In the genomic region with DNA sequence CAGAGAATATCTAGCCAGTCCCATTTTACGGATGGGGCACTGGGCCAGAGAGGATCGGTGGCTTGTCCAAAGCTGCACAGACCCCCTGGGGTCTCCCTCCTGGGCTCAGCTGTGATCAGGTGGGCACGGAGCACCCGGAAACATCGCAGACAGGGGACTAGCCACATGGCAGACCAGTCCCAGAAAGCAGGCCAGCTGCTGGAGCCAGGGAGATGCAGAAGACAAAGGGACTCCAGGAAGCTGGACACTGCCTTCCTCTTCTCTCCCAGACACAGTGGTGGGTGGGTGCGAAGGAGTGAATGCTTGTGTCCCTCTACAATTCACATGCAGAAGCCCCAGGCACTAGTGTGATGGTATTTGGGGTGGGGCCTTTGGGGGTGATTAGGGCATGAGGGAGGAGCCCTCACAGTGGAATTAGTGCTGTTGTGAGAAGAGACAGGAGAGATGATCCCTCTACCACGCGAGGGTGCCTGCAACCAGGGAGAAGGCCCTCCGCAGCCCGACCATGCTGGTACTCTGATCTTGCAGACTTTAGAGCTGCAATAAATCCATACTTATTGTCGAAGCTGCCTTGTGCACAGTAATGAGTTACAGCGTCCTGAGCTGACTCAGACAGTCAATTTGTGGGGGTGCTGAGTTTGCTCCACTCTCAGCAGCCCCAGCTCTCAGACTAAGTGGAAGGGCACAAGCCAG, we compare ENCODE assay signal across 15 cellular contexts.
DNase-seq lines count a peak whose midpoint lies in the region; ATAC-seq and TF ChIP-seq lines count a peak whose summit lies in the region.
"Had no signal": no experiment of that assay in that cellular context is flagged by ENCODE, and none has a peak within 500 bp of the region (broad histone marks: within the 10 kb centered on the region; RNA-seq: fewer than 3 reads in every experiment).

No MANE protein-coding gene starts in this region.

- peaks cover 18% of the 10 kb centered on the region for H3K4me1 Mint-ChIP-seq in HFFc6 (ENCODE audit: low read depth)
- no peaks in the 10 kb centered on the region for H3K4me1 Mint-ChIP-seq in activated CD4-positive, alpha-beta T cell treated with anti-CD3 and anti-CD28 coated beads for 36 hours
- H3K4me1 Mint-ChIP-seq: activated naive CD8-positive, alpha-beta T cell treated with anti-CD3 and anti-CD28 coated beads for 36 hours; memory B cell had no signal

- H3K4me3 Mint-ChIP-seq in HFFc6, result peak overlapping the region; percentile 39; the same call in 1 of the 2 replicates
- no peak overlapping the region for H3K4me3 Mint-ChIP-seq in activated CD4-positive, alpha-beta T cell treated with anti-CD3 and anti-CD28 coated beads for 36 hours
- H3K4me3 Mint-ChIP-seq: activated naive CD8-positive, alpha-beta T cell treated with anti-CD3 and anti-CD28 coated beads for 36 hours; memory B cell had no signal

- in situ Hi-C loops in ACHN (cut with HindIII; ENCODE audit: low pct_ligation_motif_present, low pct_unique_long_range_greater_than_20kb, low sequenced_read_pairs), result no loop called here

- peaks cover 12% of the 10 kb centered on the region; the same call in 1 of the 2 replicates for H3K27me3 Mint-ChIP-seq in HFFc6 (ENCODE audit: insufficient read depth)
- no peaks in the 10 kb centered on the region for H3K27me3 Mint-ChIP-seq in activated CD4-positive, alpha-beta T cell treated with anti-CD3 and anti-CD28 coated beads for 36 hours
- H3K27me3 Mint-ChIP-seq: activated naive CD8-positive, alpha-beta T cell treated with anti-CD3 and anti-CD28 coated beads for 36 hours had no signal

- peak overlapping the region in 2 of 4 donors; percentile 4 to 51 for H3K27ac ChIP-seq in gastroesophageal sphincter
- H3K27ac ChIP-seq: colonic mucosa had no signal

- peak; percentile 56 for DNase-seq in Ammon's horn (ENCODE audit: low spot score)
- no peak for DNase-seq in HFFc6
- DNase-seq in occipital lobe (lab: John Stamatoyannopoulos, UW), result peak; percentile 58
- DNase-seq in islet precursor cell, result no peak
- no peak for DNase-seq in NCI-H1048 (lab: John Stamatoyannopoulos, UW)
- DNase-seq in activated CD4-positive, alpha-beta T cell treated with anti-CD3 and anti-CD28 coated beads for 36 hours, result no peak
- no peak for DNase-seq in ACHN
- DNase-seq: activated naive CD8-positive, alpha-beta T cell treated with anti-CD3 and anti-CD28 coated beads for 36 hours; colonic mucosa; stimulated activated CD4-positive, alpha-beta T cell treated with anti-CD3 and anti-CD28 coated beads, Interleukin-2, amount 100 ng/mL, for 24 hours had no signal

- TF ChIP-seq POLR2A in gastroesophageal sphincter (IDR thresholded peaks at IDR 0.05), result no peak

- TF ChIP-seq CTCF in HFFc6 (IDR thresholded peaks at IDR 0.05), result no peak
- no peak for TF ChIP-seq CTCF in gastroesophageal sphincter (IDR thresholded peaks at IDR 0.05)

- POLR2A ChIA-PET in activated CD4-positive, alpha-beta T cell treated with anti-CD3 and anti-CD28 coated beads for 36 hours (lab: Charles Lee), result interaction anchor here (0.7 kb wide), 1 partner anchor 19 kb away, joined by 5 read pairs; no protein-coding TSS in a partner anchor

- no peaks in the 10 kb centered on the region for H3K27me3 ChIP-seq in gastroesophageal sphincter
- H3K27me3 ChIP-seq: colonic mucosa, uterus had no signal

- no peaks in the 10 kb centered on the region for H3K36me3 ChIP-seq in gastroesophageal sphincter
- H3K36me3 ChIP-seq: colonic mucosa, uterus had no signal

- no peak overlapping the region for H3K27ac Mint-ChIP-seq in HFFc6
- H3K27ac Mint-ChIP-seq in activated CD4-positive, alpha-beta T cell treated with anti-CD3 and anti-CD28 coated beads for 36 hours, result no peak overlapping the region
- H3K27ac Mint-ChIP-seq: activated naive CD8-positive, alpha-beta T cell treated with anti-CD3 and anti-CD28 coated beads for 36 hours; memory B cell; progenitor cell of endocrine pancreas had no signal

- no peak for TF ChIP-seq EP300 in gastroesophageal sphincter (IDR thresholded peaks at IDR 0.05)

- H3K4me3 ChIP-seq in gastroesophageal sphincter, result no peak overlapping the region
- H3K4me3 ChIP-seq: colonic mucosa, uterus had no signal

- no peaks in the 10 kb centered on the region; the same call in 1 of the 2 replicates for H3K9me3 Mint-ChIP-seq in HFFc6
- H3K9me3 Mint-ChIP-seq in activated CD4-positive, alpha-beta T cell treated with anti-CD3 and anti-CD28 coated beads for 36 hours (ENCODE audit: low read depth), result peaks cover 2% of the 10 kb centered on the region
- H3K9me3 Mint-ChIP-seq: activated naive CD8-positive, alpha-beta T cell treated with anti-CD3 and anti-CD28 coated beads for 36 hours; memory B cell had no signal

- peaks cover 0 to 31% (median 15%) of the 10 kb centered on the region in 3 donors for H3K4me1 ChIP-seq in gastroesophageal sphincter
- H3K4me1 ChIP-seq: colonic mucosa had no signal

- CTCF ChIA-PET in activated CD4-positive, alpha-beta T cell treated with anti-CD3 and anti-CD28 coated beads for 36 hours (lab: Charles Lee), result no interaction called here

- intact Hi-C loops in activated CD4-positive, alpha-beta T cell treated with anti-CD3 and anti-CD28 coated beads for 36 hours (cut with DNase I, micrococcal nuclease), result no loop called here

- WGBS in gastroesophageal sphincter (ENCODE audit: low coverage in 1 of 2), 2 donors, result 50 to 60% methylated on average over 4 to 6 of the region's 12 CpGs

- no peaks in the 10 kb centered on the region for H3K36me3 Mint-ChIP-seq in HFFc6 (ENCODE audit: low read depth)
- no peaks in the 10 kb centered on the region for H3K36me3 Mint-ChIP-seq in activated CD4-positive, alpha-beta T cell treated with anti-CD3 and anti-CD28 coated beads for 36 hours (ENCODE audit: low read depth)
- H3K36me3 Mint-ChIP-seq: activated naive CD8-positive, alpha-beta T cell treated with anti-CD3 and anti-CD28 coated beads for 36 hours had no signal

- ATAC-seq in gastroesophageal sphincter, result peak; percentile 3
- ATAC-seq in activated CD4-positive, alpha-beta T cell treated with anti-CD3 and anti-CD28 coated beads for 36 hours, result no peak
- ATAC-seq: esophagus mucosa had no signal

- H3K9me3 ChIP-seq in gastroesophageal sphincter, result no peaks in the 10 kb centered on the region
- H3K9me3 ChIP-seq: colonic mucosa, uterus had no signal

Comparison
In these comparisons a context has a peak if more than half of its experiments do, and no peak if none do; other contexts are left out.
1. DNase-seq: peak in Ammon's horn (single experiment) and occipital lobe (single experiment); none in HFFc6 (single experiment), islet precursor cell (single experiment), NCI-H1048 (single experiment), activated CD4-positive, alpha-beta T cell treated with anti-CD3 and anti-CD28 coated beads for 36 hours (single experiment) and ACHN (single experiment).